23 cellular contexts compared by ENCODE assay signal in genomic region chr3:25291524-25291923, GRCh38.
A peak's percentile ranks its signal among the peaks of the same experiment; 100 is the strongest.
DNase-seq lines count a peak whose midpoint lies in the region; ATAC-seq and TF ChIP-seq lines count a peak whose summit lies in the region.
"Had no signal": no experiment of that assay in that cellular context is flagged by ENCODE, and none has a peak within 500 bp of the region (broad histone marks: within the 10 kb centered on the region; RNA-seq: fewer than 3 reads in every experiment).

No MANE protein-coding gene starts in this region.

- TF ChIP-seq CTCF in smooth muscle cell (IDR thresholded peaks at IDR 0.05; ENCODE audit: borderline replicate concordance, insufficient read depth, poor library complexity, severe bottlenecking) = no peak

- H3K27me3 ChIP-seq in smooth muscle cell (ENCODE audit: low read depth) = no peaks in the 10 kb centered on the region
- H3K27me3 ChIP-seq: ascending aorta, BLaER1 had no signal

- peak; percentile 30 for DNase-seq in NCI-H1436 (lab: John Stamatoyannopoulos, UW)
- no peak for DNase-seq in NCI-H1436 treated with DMSO at 0.1 percent for 48 hours (lab: John Stamatoyannopoulos, UW)
- DNase-seq in NCI-H774 (lab: John Stamatoyannopoulos, UW) = peak; percentile 49
- no peak for DNase-seq in left colon
- DNase-seq in smooth muscle cell (lab: John Stamatoyannopoulos, UW; ENCODE audit: unreplicated experiment) = no peak
- DNase-seq: activated CD4-positive, alpha-beta memory T cell treated with anti-CD3 and anti-CD28 coated beads for 36 hours; activated naive CD4-positive, alpha-beta T cell treated with anti-CD3 and anti-CD28 coated beads for 36 hours; GF-D8; H9; head of caudate nucleus; immature natural killer cell; lower lobe of right lung; naive B cell; NCI-H510A treated with DMSO at 0.1 percent for 48 hours; posterior cingulate gyrus; stimulated activated naive CD8-positive, alpha-beta T cell treated with anti-CD3 and anti-CD28 coated beads, Interleukin-15, amount 100 ng/mL, for 72 hours; T-helper 17 cell had no signal

- no peaks in the 10 kb centered on the region for H3K79me2 ChIP-seq in smooth muscle cell (ENCODE audit: low read depth)

- H3F3A ChIP-seq in smooth muscle cell (ENCODE audit: low read depth) = peaks cover 5% of the 10 kb centered on the region

- ATAC-seq in left colon (peak; percentile 52), GM19324 (IDR thresholded peaks at IDR 0.05; ENCODE audit: low FRiP score, unreplicated experiment) (no peak), HG03097 (IDR thresholded peaks at IDR 0.05; ENCODE audit: low FRiP score, unreplicated experiment) (no peak), HG02885 (IDR thresholded peaks at IDR 0.05; ENCODE audit: poor library complexity, unreplicated experiment) (no peak)
- ATAC-seq: GM12878; lower lobe of right lung; stimulated activated naive CD8-positive, alpha-beta T cell treated with anti-CD3 and anti-CD28 coated beads, Interleukin-15, amount 100 ng/mL, for 72 hours; T-helper 17 cell had no signal

- no peak overlapping the region for H2AFZ ChIP-seq in smooth muscle cell (ENCODE audit: low read depth)

- H3K4me2 ChIP-seq in smooth muscle cell = peak overlapping the region; percentile 50
- H3K4me2 ChIP-seq: BLaER1 had no signal

- WGBS in smooth muscle cell (ENCODE audit: low lambda C conversion rate) = 29% methylated on average over 1 of the region's 1 CpG

- H4K20me1 ChIP-seq in smooth muscle cell (ENCODE audit: low read depth) = no peaks in the 10 kb centered on the region
- H4K20me1 ChIP-seq: BLaER1 had no signal

- intact Hi-C loops in left colon (cut with DNase I, micrococcal nuclease) = no loop called here

- H3K9ac ChIP-seq in smooth muscle cell (ENCODE audit: low read depth) = peak overlapping the region; percentile 46
- H3K9ac ChIP-seq: BLaER1 had no signal

- peaks cover 54% of the 10 kb centered on the region for H3K4me1 ChIP-seq in smooth muscle cell (ENCODE audit: low read depth)
- H3K4me1 ChIP-seq: ascending aorta, lower lobe of right lung had no signal

- no peak overlapping the region for H3K4me3 ChIP-seq in smooth muscle cell
- H3K4me3 ChIP-seq: ascending aorta, BLaER1, GM12878, lower lobe of right lung had no signal

- peak overlapping the region; percentile 90 for H3K27ac ChIP-seq in smooth muscle cell (ENCODE audit: low read depth)
- H3K27ac ChIP-seq: ascending aorta, BLaER1, lower lobe of right lung had no signal

- no peaks in the 10 kb centered on the region for H3K9me3 ChIP-seq in smooth muscle cell (replicated peaks; ENCODE audit: low read depth)
- H3K9me3 ChIP-seq: ascending aorta, BLaER1, lower lobe of right lung had no signal

- no peaks in the 10 kb centered on the region for H3K36me3 ChIP-seq in smooth muscle cell (ENCODE audit: low read depth)
- H3K36me3 ChIP-seq: ascending aorta, BLaER1, lower lobe of right lung had no signal

Comparison
In these comparisons a context has a peak if more than half of its experiments do, and no peak if none do; other contexts are left out.
1. DNase-seq: peak in NCI-H1436 (single experiment) and NCI-H774 (single experiment); none in NCI-H1436 treated with DMSO at 0.1 percent for 48 hours (single experiment), left colon (0 of 2) and smooth muscle cell (single experiment).